9 cellular contexts compared by ENCODE assay signal in the genomic region with DNA sequence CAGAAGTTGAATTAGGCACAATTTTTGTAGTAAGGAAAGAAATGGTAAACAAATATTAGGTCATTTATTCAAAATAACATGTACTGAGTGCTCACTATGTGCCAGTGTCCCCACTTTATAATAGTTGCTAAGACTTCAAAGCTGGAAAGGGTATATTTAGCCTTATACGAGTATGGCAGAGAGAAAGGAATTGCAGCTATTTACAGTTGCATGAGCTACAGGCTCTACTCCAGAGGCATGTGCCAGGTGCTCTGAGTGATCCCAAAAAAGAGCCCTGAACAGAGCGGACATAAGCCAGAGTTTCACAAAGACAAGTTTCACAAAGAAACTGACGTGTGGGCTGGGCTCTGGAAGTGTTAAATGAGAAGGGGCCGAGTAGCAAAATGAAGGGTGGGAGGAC. TPM values are rescaled to one million over a fixed set of nuclear protein-coding genes. Genes with fewer than 3 reads are reported as not detected.
A peak's percentile ranks its signal among the peaks of the same experiment; 100 is the strongest.
DNase-seq lines count a peak whose midpoint lies in the region; ATAC-seq and TF ChIP-seq lines count a peak whose summit lies in the region.
"Had no signal": no experiment of that assay in that cellular context is flagged by ENCODE, and none has a peak within 500 bp of the region (broad histone marks: within the 10 kb centered on the region; RNA-seq: fewer than 3 reads in every experiment).

No MANE protein-coding gene starts in this region.

- H3K9me2 ChIP-seq in PC-3 (replicated peaks; ENCODE audit: low read length) = no peaks in the 10 kb centered on the region; the same call in 1 of the 2 replicates

- H3K9me3 Mint-ChIP-seq in activated T-cell treated with anti-CD3 and anti-CD28 coated beads, Interleukin-2, amount 50 U/mL, for 4 hours = peaks cover 4% of the 10 kb centered on the region

- DNase-seq in activated T-cell treated with anti-CD3 and anti-CD28 coated beads, Interleukin-2, amount 50 U/mL, for 4 hours = no peak
- no peak for DNase-seq in activated T-cell treated with anti-CD3 and anti-CD28 coated beads, Interleukin-2, amount 50 U/mL, for 48 hours
- no peak for DNase-seq in PC-3
- DNase-seq in colonic mucosa = no peak
- DNase-seq in osteoblast (ENCODE audit: insufficient read length, low spot score, missing footprints) = no peak
- DNase-seq in WERI-Rb-1 = no peak
- DNase-seq in posterior vena cava (ENCODE audit: low spot score) = no peak
- DNase-seq in dermis blood vessel endothelial cell = no peak
- DNase-seq: glutamatergic neuron had no signal

- TF ChIP-seq CTCF in PC-3 (conservative IDR thresholded peaks at IDR 0.05; ENCODE audit: low read depth, low read length) = no peak
- no peak for TF ChIP-seq CTCF in colonic mucosa (IDR thresholded peaks at IDR 0.05)
- TF ChIP-seq CTCF in osteoblast (IDR thresholded peaks at IDR 0.05; ENCODE audit: extremely low read depth, low read depth, low read length) = no peak
- TF ChIP-seq CTCF in WERI-Rb-1 (IDR thresholded peaks at IDR 0.05; ENCODE audit: low read depth, low read length) = no peak

- H3K36me3 ChIP-seq in PC-3 (ENCODE audit: low read depth, low read length) = no peaks in the 10 kb centered on the region
- H3K36me3 ChIP-seq in colonic mucosa = no peaks in the 10 kb centered on the region
- H3K36me3 ChIP-seq in osteoblast (ENCODE audit: insufficient read depth, low read length) = no peaks in the 10 kb centered on the region
- H3K36me3 ChIP-seq in WERI-Rb-1 = no peaks in the 10 kb centered on the region

- H3K79me2 ChIP-seq in PC-3 (ENCODE audit: low read length) (no peaks in the 10 kb centered on the region), osteoblast (ENCODE audit: insufficient read depth, low read length) (no peaks in the 10 kb centered on the region)

- intact Hi-C loops in PC-3 (cut with micrococcal nuclease) (no loop called here), colonic mucosa (cut with DNase I) (no loop called here), posterior vena cava (cut with DNase I) (no loop called here)

- H3K27me3 ChIP-seq in PC-3 (ENCODE audit: low read length) = no peaks in the 10 kb centered on the region
- no peaks in the 10 kb centered on the region for H3K27me3 ChIP-seq in colonic mucosa
- no peaks in the 10 kb centered on the region for H3K27me3 ChIP-seq in osteoblast (ENCODE audit: insufficient read depth, low read length)
- peaks cover 57% of the 10 kb centered on the region for H3K27me3 ChIP-seq in WERI-Rb-1 (ENCODE audit: insufficient read depth, low read depth, severe bottlenecking)

- H3K4me1 Mint-ChIP-seq in activated T-cell treated with anti-CD3 and anti-CD28 coated beads, Interleukin-2, amount 50 U/mL, for 4 hours (ENCODE audit: low read depth) = peaks cover 54% of the 10 kb centered on the region

- H3K9me3 ChIP-seq in PC-3 (ENCODE audit: low read length) = no peaks in the 10 kb centered on the region
- H3K9me3 ChIP-seq in colonic mucosa = no peaks in the 10 kb centered on the region
- no peaks in the 10 kb centered on the region for H3K9me3 ChIP-seq in osteoblast (ENCODE audit: low read depth, low read length)
- H3K9me3 ChIP-seq in WERI-Rb-1 (ENCODE audit: severe bottlenecking) = no peaks in the 10 kb centered on the region

- peak overlapping the region; percentile 55 for H3K27ac ChIP-seq in PC-3 (ENCODE audit: low read length)
- peak overlapping the region; percentile 18 for H3K27ac ChIP-seq in colonic mucosa
- no peak overlapping the region for H3K27ac ChIP-seq in osteoblast (ENCODE audit: low read depth, low read length)
- no peak overlapping the region for H3K27ac ChIP-seq in WERI-Rb-1

- no peak overlapping the region for H3K4me3 ChIP-seq in PC-3 (ENCODE audit: low read length)
- no peak overlapping the region for H3K4me3 ChIP-seq in colonic mucosa
- H3K4me3 ChIP-seq in osteoblast (ENCODE audit: insufficient read depth, low read length) = no peak overlapping the region
- H3K4me3 ChIP-seq in WERI-Rb-1 (ENCODE audit: low read depth, low read length) = no peak overlapping the region

- peak overlapping the region; percentile 70 for H3K4me3 Mint-ChIP-seq in activated T-cell treated with anti-CD3 and anti-CD28 coated beads, Interleukin-2, amount 50 U/mL, for 4 hours

- CTCF ChIA-PET in PC-3 (lab: Charles Lee) = interaction anchor here (0.5 kb wide), 1 partner anchor 539 kb away, joined by 3 read pairs; no protein-coding TSS in a partner anchor

- H4K20me1 ChIP-seq in PC-3 (ENCODE audit: low read length) (no peaks in the 10 kb centered on the region), osteoblast (ENCODE audit: insufficient read depth, low read length) (no peaks in the 10 kb centered on the region)

- H3K27me3 Mint-ChIP-seq in activated T-cell treated with anti-CD3 and anti-CD28 coated beads, Interleukin-2, amount 50 U/mL, for 4 hours (ENCODE audit: low read depth) = no peaks in the 10 kb centered on the region

- H3K4me1 ChIP-seq in PC-3 (ENCODE audit: insufficient read depth, low read length) = peaks cover 24% of the 10 kb centered on the region
- no peaks in the 10 kb centered on the region for H3K4me1 ChIP-seq in colonic mucosa
- H3K4me1 ChIP-seq in osteoblast (ENCODE audit: insufficient read depth, low read length) = no peaks in the 10 kb centered on the region

- H3K4me2 ChIP-seq in PC-3 (ENCODE audit: low read length) (peak overlapping the region; percentile 21), osteoblast (ENCODE audit: insufficient read depth, low read length) (no peak overlapping the region)

- H2AFZ ChIP-seq in PC-3 (ENCODE audit: low read length) = peak overlapping the region; percentile 24
- H2AFZ ChIP-seq in osteoblast (ENCODE audit: low read length) = peak overlapping the region; percentile 24

- BruUV-seq in PC-3 (replicated peaks; lab: Mats Ljungman, UMichigan) = no TSS peak

- no peaks in the 10 kb centered on the region for H3F3A ChIP-seq in PC-3 (ENCODE audit: low read length, unreplicated experiment)

- H3K9ac ChIP-seq in PC-3 (ENCODE audit: low read length) (no peak overlapping the region; the same call in 1 of the 2 replicates), colonic mucosa (ENCODE audit: low read depth in 2 of 2, low read length in 2 of 2) (no peak overlapping the region)

- ATAC-seq in activated T-cell treated with anti-CD3 and anti-CD28 coated beads, Interleukin-2, amount 50 U/mL, for 4 hours = no peak
- ATAC-seq in PC-3 = no peak

- no peaks in the 10 kb centered on the region for H3K36me3 Mint-ChIP-seq in activated T-cell treated with anti-CD3 and anti-CD28 coated beads, Interleukin-2, amount 50 U/mL, for 4 hours (ENCODE audit: insufficient read depth)

- POLR2A ChIA-PET in PC-3 (lab: Charles Lee; ENCODE audit: unreplicated experiment) = no interaction called here

RNA-seq across cellular contexts. Expression of gene FASLG, which starts 40.8 kb away (rescaled TPM):
- 10 to 100 TPM; 30.3 to 51.8 (median 47.4) TPM for total RNA-seq in activated T-cell treated with anti-CD3 and anti-CD28 coated beads, Interleukin-2, amount 50 U/mL, for 4 hours
- total RNA-seq in PC-3 (2014; rRNA removed) (0.04 TPM in 1 of 2 replicates, not detected in the other), colonic mucosa (under 1 TPM; 0.24 to 0.30 TPM), osteoblast (not detected in 2 replicates), posterior vena cava (under 1 TPM in 1 of 2 donors, not detected in 1; 0.28 TPM), dermis blood vessel endothelial cell (not detected in 2 replicates)

Comparison
In these comparisons a context has a peak if more than half of its experiments do, and no peak if none do; other contexts are left out.
1. H3K27ac ChIP-seq: peak in PC-3 (single experiment) and colonic mucosa (single experiment); none in osteoblast (single experiment) and WERI-Rb-1 (single experiment).
2. RNA of gene FASLG, which starts 40.8 kb away (total RNA-seq): 30.3 to 51.8 TPM in activated T-cell treated with anti-CD3 and anti-CD28 coated beads, Interleukin-2, amount 50 U/mL, for 4 hours; 0.24 to 0.30 TPM in colonic mucosa, 0.28 TPM in posterior vena cava, 0.04 TPM in PC-3, not detected in osteoblast and not detected in dermis blood vessel endothelial cell; every median in the first group is over 10 times any median in the second.